8 cellular contexts compared by ENCODE assay signal in the genomic region with DNA sequence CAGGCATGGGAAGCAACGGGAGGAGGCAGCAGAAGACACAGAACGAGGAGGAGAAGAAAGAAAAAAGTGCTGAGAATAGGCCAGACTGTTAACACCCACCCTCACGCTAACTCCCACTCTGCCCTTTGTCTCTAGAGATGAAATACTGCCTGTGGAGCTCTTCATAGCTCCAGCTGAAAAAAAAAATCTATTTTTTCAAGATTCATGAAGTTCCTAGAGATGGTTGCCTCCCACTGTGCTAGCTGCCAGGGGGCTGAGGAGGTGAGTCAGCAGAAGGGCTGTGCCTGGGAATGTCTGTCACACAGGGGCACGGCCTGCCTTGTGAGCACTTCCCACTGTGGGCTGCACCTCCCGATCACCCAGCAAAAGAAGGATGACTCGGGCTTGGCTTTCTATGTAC. TPM values are rescaled to one million over a fixed set of nuclear protein-coding genes. Genes with fewer than 3 reads are reported as not detected.
A peak's percentile ranks its signal among the peaks of the same experiment; 100 is the strongest.
DNase-seq lines count a peak whose midpoint lies in the region; ATAC-seq, FAIRE-seq and TF ChIP-seq lines count a peak whose summit lies in the region.

No MANE protein-coding gene starts in this region.

- H3K4me1 Mint-ChIP-seq in astrocyte (ENCODE audit: low read depth, unreplicated experiment), result peaks cover 62% of the 10 kb centered on the region

- peaks cover 2% of the 10 kb centered on the region; the same call in 1 of the 2 replicates for H3K4me1 ChIP-seq in HEK293 (ENCODE audit: control insufficient read depth, insufficient read depth, low read length)
- peaks cover 60% of the 10 kb centered on the region for H3K4me1 ChIP-seq in astrocyte (ENCODE audit: insufficient read depth, low read length)
- H3K4me1 ChIP-seq in iPS-20b (ENCODE audit: insufficient read depth, low read length), result peaks cover 41% of the 10 kb centered on the region
- H3K4me1 ChIP-seq in skeletal muscle tissue (ENCODE audit: control insufficient read depth in 3 of 3, insufficient read depth in 3 of 3, low read length in 3 of 3), result peaks cover 36 to 42% (median 40%) of the 10 kb centered on the region in 3 donors
- H3K4me1 ChIP-seq in Peyer's patch, result peaks cover 0 to 37% (median 2%) of the 10 kb centered on the region in 4 donors

- no peak overlapping the region for H3K4me3 ChIP-seq in HEK293 (ENCODE audit: low read depth, low read length)
- peak overlapping the region; percentile 24 for H3K4me3 ChIP-seq in astrocyte (ENCODE audit: insufficient read depth, low read depth, low read length)
- peak overlapping the region; percentile 19; the same call in 1 of the 2 replicates for H3K4me3 ChIP-seq in iPS-20b (ENCODE audit: low read length)
- no peak overlapping the region for H3K4me3 ChIP-seq in skeletal muscle tissue (ENCODE audit: low read length in 3 of 3)
- no peak overlapping the region for H3K4me3 ChIP-seq in Peyer's patch

- H3K27ac ChIP-seq in HEK293 (ENCODE audit: extremely low read depth, low read depth, low read length), result no peak overlapping the region
- peak overlapping the region; percentile 82 for H3K27ac ChIP-seq in astrocyte (ENCODE audit: low read depth, low read length)
- H3K27ac ChIP-seq in iPS-20b (ENCODE audit: low read length), result no peak overlapping the region
- H3K27ac ChIP-seq in skeletal muscle tissue (ENCODE audit: low read depth, low read length), result peak overlapping the region; percentile 33
- peak overlapping the region in 2 of 4 donors; percentile 25 to 48 for H3K27ac ChIP-seq in Peyer's patch

- no peaks in the 10 kb centered on the region for H3K27me3 Mint-ChIP-seq in astrocyte (ENCODE audit: low read depth, unreplicated experiment)

- H3K27me3 ChIP-seq in astrocyte (ENCODE audit: insufficient read depth, low read length) (no peaks in the 10 kb centered on the region), iPS-20b (ENCODE audit: insufficient read depth, low read length) (no peaks in the 10 kb centered on the region), skeletal muscle tissue (ENCODE audit: control insufficient read depth in 3 of 3, insufficient read depth in 3 of 3, low read length in 3 of 3) (no peaks in the 10 kb centered on the region), Peyer's patch (no peaks in the 10 kb centered on the region)

- peaks cover 3% of the 10 kb centered on the region for H4K20me1 ChIP-seq in astrocyte (ENCODE audit: insufficient read depth, low read length)

- H3K36me3 ChIP-seq in HEK293 (ENCODE audit: control insufficient read depth in 2 of 2, insufficient read depth in 1 of 2, low read length in 2 of 2) (peaks cover 18 to 30% of the 10 kb centered on the region in 2 experiments; a peak in 2 of 3 replicates), astrocyte (ENCODE audit: insufficient read depth, low read length) (peaks cover 6% of the 10 kb centered on the region), iPS-20b (ENCODE audit: insufficient read depth, low read depth, low read length) (peaks cover 16% of the 10 kb centered on the region), skeletal muscle tissue (ENCODE audit: control insufficient read depth in 3 of 3, insufficient read depth in 3 of 3, low read length in 3 of 3) (peaks cover 12 to 22% (median 21%) of the 10 kb centered on the region in 3 donors), Peyer's patch (peaks cover 0 to 42% (median 0%) of the 10 kb centered on the region in 3 donors)

- peak; percentile 90 for DNase-seq in astrocyte (ENCODE audit: low read depth)
- no peak for DNase-seq in Peyer's patch
- DNase-seq in stimulated activated CD4-positive, alpha-beta T cell treated with anti-CD3 and anti-CD28 coated beads, Interleukin-4, amount 100 ng/mL, for 1 hour, result no peak

- no peak for TF ChIP-seq CTCF in HEK293 (tag by site-specific recombination; IDR thresholded peaks at IDR 0.05)
- no peak for TF ChIP-seq CTCF in astrocyte (IDR thresholded peaks at IDR 0.05; ENCODE audit: insufficient read depth, low read depth, low read length)
- TF ChIP-seq CTCF in Peyer's patch (IDR thresholded peaks at IDR 0.05), result no peak

- no peak for TF ChIP-seq POLR2A in Peyer's patch (IDR thresholded peaks at IDR 0.05)

- no peak for ATAC-seq in GM21447 (IDR thresholded peaks at IDR 0.05; ENCODE audit: unreplicated experiment)
- ATAC-seq in GM18868 (IDR thresholded peaks at IDR 0.05; ENCODE audit: unreplicated experiment), result no peak

- peak overlapping the region; percentile 77 for H3K9ac ChIP-seq in astrocyte (ENCODE audit: low read length)
- H3K9ac ChIP-seq in iPS-20b (ENCODE audit: low read depth, low read length), result peak overlapping the region; percentile 26; the same call in 1 of the 2 replicates
- H3K9ac ChIP-seq in skeletal muscle tissue (ENCODE audit: low read depth in 1 of 3, low read length in 3 of 3), result no peak overlapping the region

- peak overlapping the region; percentile 99 for H3K27ac Mint-ChIP-seq in astrocyte (ENCODE audit: unreplicated experiment)

- peak overlapping the region; percentile 82 for H3K4me2 ChIP-seq in astrocyte (ENCODE audit: low read length)

- H3K9me3 ChIP-seq in HEK293 (ENCODE audit: control insufficient read depth, insufficient read depth, low read depth, low read length) (no peaks in the 10 kb centered on the region), astrocyte (ENCODE audit: insufficient read depth, low read depth, low read length) (no peaks in the 10 kb centered on the region), iPS-20b (ENCODE audit: insufficient read depth, low read depth, low read length) (no peaks in the 10 kb centered on the region), skeletal muscle tissue (ENCODE audit: control insufficient read depth in 3 of 3, low read length in 3 of 3) (no peaks in the 10 kb centered on the region), Peyer's patch (no peaks in the 10 kb centered on the region)

- H3K4me3 Mint-ChIP-seq in astrocyte (ENCODE audit: unreplicated experiment), result peak overlapping the region; percentile 48

- peak; percentile 86 for FAIRE-seq in astrocyte (lab: Jason Lieb, UNC)

- CTCF ChIA-PET in HEK293 (lab: Yijun Ruan, JAX), result interaction anchor here (0.6 to 1.2 kb wide), 4 partner anchors 27 to 117 kb away, joined by 3 read pairs; no protein-coding TSS in a partner anchor

- H2AFZ ChIP-seq in astrocyte (ENCODE audit: low read depth, low read length), result no peak overlapping the region

- H3K36me3 Mint-ChIP-seq in astrocyte (ENCODE audit: low read depth, unreplicated experiment), result peaks cover 13% of the 10 kb centered on the region

- H3K79me2 ChIP-seq in astrocyte (ENCODE audit: insufficient read depth, low read length), result peaks cover 10% of the 10 kb centered on the region

- POLR2A ChIA-PET in HEK293 (lab: Yijun Ruan, JAX), result no interaction called here

- no peaks in the 10 kb centered on the region for H3K9me3 Mint-ChIP-seq in astrocyte (ENCODE audit: unreplicated experiment)

TF ChIP-seq in HEK293, 187 proteins besides CTCF, POLR2A, EP300 and RAD21 (continues in another document):
- peak; percentile 86 for TF ChIP-seq ZFHX2 (tag by site-specific recombination; conservative IDR thresholded peaks at IDR 0.05)
- no peak for TF ChIP-seq ZNF248 (tag by site-specific recombination; IDR thresholded peaks at IDR 0.05)
- TF ChIP-seq ZBTB8A (tag by site-specific recombination; IDR thresholded peaks at IDR 0.05), result peak; percentile 58
- TF ChIP-seq, protein P1, sequence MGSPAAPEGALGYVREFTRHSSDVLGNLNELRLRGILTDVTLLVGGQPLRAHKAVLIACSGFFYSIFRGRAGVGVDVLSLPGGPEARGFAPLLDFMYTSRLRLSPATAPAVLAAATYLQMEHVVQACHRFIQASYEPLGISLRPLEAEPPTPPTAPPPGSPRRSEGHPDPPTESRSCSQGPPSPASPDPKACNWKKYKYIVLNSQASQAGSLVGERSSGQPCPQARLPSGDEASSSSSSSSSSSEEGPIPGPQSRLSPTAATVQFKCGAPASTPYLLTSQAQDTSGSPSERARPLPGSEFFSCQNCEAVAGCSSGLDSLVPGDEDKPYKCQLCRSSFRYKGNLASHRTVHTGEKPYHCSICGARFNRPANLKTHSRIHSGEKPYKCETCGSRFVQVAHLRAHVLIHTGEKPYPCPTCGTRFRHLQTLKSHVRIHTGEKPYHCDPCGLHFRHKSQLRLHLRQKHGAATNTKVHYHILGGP (tag by site-specific recombination; IDR thresholded peaks at IDR 0.05), result 0 out of 2 replicates have a peak, but pooled peaks have one; percentile 18
- TF ChIP-seq, protein P2, sequence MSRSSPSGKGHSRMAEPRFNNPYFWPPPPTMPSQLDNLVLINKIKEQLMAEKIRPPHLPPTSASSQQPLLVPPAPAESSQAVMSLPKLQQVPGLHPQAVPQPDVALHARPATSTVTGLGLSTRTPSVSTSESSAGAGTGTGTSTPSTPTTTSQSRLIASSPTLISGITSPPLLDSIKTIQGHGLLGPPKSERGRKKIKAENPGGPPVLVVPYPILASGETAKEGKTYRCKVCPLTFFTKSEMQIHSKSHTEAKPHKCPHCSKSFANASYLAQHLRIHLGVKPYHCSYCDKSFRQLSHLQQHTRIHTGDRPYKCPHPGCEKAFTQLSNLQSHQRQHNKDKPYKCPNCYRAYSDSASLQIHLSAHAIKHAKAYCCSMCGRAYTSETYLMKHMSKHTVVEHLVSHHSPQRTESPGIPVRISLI (tag by site-specific recombination; IDR thresholded peaks at IDR 0.05), result peak; percentile 47; the same call in 1 of the 2 replicates
- peak; percentile 88 for TF ChIP-seq EGR2 (tag by site-specific recombination; IDR thresholded peaks at IDR 0.05; ENCODE audit: low read depth)
- TF ChIP-seq GLIS1 (tag by site-specific recombination; IDR thresholded peaks at IDR 0.05), result peak; percentile 65; the same call in 1 of the 2 replicates
- TF ChIP-seq, protein P3, sequence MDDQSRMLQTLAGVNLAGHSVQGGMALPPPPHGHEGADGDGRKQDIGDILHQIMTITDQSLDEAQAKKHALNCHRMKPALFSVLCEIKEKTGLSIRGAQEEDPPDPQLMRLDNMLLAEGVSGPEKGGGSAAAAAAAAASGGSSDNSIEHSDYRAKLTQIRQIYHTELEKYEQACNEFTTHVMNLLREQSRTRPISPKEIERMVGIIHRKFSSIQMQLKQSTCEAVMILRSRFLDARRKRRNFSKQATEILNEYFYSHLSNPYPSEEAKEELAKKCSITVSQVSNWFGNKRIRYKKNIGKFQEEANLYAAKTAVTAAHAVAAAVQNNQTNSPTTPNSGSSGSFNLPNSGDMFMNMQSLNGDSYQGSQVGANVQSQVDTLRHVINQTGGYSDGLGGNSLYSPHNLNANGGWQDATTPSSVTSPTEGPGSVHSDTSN (CRISPR knock-in tag; IDR thresholded peaks at IDR 0.05), result no peak
- TF ChIP-seq, protein P4, sequence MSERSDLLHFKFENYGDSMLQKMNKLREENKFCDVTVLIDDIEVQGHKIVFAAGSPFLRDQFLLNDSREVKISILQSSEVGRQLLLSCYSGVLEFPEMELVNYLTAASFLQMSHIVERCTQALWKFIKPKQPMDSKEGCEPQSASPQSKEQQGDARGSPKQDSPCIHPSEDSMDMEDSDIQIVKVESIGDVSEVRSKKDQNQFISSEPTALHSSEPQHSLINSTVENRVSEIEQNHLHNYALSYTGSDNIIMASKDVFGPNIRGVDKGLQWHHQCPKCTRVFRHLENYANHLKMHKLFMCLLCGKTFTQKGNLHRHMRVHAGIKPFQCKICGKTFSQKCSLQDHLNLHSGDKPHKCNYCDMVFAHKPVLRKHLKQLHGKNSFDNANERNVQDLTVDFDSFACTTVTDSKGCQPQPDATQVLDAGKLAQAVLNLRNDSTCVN (tag by site-specific recombination; optimal IDR thresholded peaks at IDR 0.05), result no peak

RNA-seq across cellular contexts. Expression of a gene that starts 44.3 kb away (rescaled TPM):
- 629 and 685 TPM in 2 replicates for total RNA-seq in astrocyte
- total RNA-seq in skeletal muscle tissue, result 110 TPM
- total RNA-seq in Peyer's patch, result 10 to 100 TPM in 1 of 4 donors, 1 to 10 TPM in 3; 2.1 to 22.3 (median 5.9) TPM

Comparison
In these comparisons a context has a peak if more than half of its experiments do, and no peak if none do; other contexts are left out.
1. H3K27ac ChIP-seq: peak in astrocyte (single experiment) and skeletal muscle tissue (single experiment); none in HEK293 (single experiment) and iPS-20b (single experiment).
2. H3K4me3 ChIP-seq: peak in astrocyte (single experiment) and iPS-20b (single experiment); none in HEK293 (single experiment), skeletal muscle tissue (0 of 3) and Peyer's patch (0 of 4).
3. H3K9ac ChIP-seq: peak in astrocyte (single experiment) and iPS-20b (single experiment); none in skeletal muscle tissue (0 of 3).